Comparison of ENCODE assay signal across 15 cellular contexts in the genomic region with DNA sequence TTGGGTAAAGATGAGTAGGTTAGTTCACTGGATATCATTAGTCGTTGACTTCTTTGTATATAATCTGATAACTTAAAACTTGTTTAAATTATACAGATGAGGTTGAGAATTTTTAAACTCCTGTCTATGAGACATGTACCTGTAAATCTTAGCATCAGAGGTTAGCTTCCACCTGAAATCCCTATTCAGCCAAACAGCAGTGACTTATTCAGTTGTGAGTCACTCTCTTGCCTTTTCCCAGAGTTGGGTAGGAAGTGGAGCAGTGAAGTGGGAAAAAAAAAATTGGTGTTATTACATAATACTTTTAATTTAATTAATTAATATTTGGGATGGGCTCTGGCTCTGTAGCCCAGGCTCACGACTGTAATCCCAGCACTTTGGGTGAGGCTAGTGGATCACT. TPM values are rescaled to one million over a fixed set of nuclear protein-coding genes. Genes with fewer than 3 reads are reported as not detected.
A peak's percentile ranks its signal among the peaks of the same experiment; 100 is the strongest.
DNase-seq lines count a peak whose midpoint lies in the region; ATAC-seq and TF ChIP-seq lines count a peak whose summit lies in the region.
"Had no signal": no experiment of that assay in that cellular context is flagged by ENCODE, and none has a peak within 500 bp of the region (broad histone marks: within the 10 kb centered on the region; RNA-seq: fewer than 3 reads in every experiment).

No MANE protein-coding gene starts in this region.

- ATAC-seq in right cardiac atrium (no peak), HG03571 (IDR thresholded peaks at IDR 0.05; ENCODE audit: unreplicated experiment) (no peak)

- TF ChIP-seq POLR2A in uterus (IDR thresholded peaks at IDR 0.05) (no peak), spleen (IDR thresholded peaks at IDR 0.05) (no peak)

- H3K4me1 ChIP-seq in left ventricle myocardium inferior (peaks cover 21% of the 10 kb centered on the region), right cardiac atrium (ENCODE audit: control insufficient read depth, insufficient read depth, low read length) (no peaks in the 10 kb centered on the region), hepatocyte (ENCODE audit: insufficient read depth) (peaks cover 14% of the 10 kb centered on the region), uterus (no peaks in the 10 kb centered on the region), spleen (peaks cover 0 to 31% (median 19%) of the 10 kb centered on the region in 6 donors)

- H3K9me3 ChIP-seq in left ventricle myocardium inferior (replicated peaks), result peaks cover 11% of the 10 kb centered on the region
- H3K9me3 ChIP-seq in right cardiac atrium (ENCODE audit: control insufficient read depth, low read length), result no peaks in the 10 kb centered on the region
- H3K9me3 ChIP-seq in hepatocyte (ENCODE audit: low read depth), result no peaks in the 10 kb centered on the region
- H3K9me3 ChIP-seq in uterus, result no peaks in the 10 kb centered on the region
- H3K9me3 ChIP-seq in spleen, result peaks cover 0 to 46% (median 27%) of the 10 kb centered on the region in 8 donors

- peak overlapping the region; percentile 68 for H3K27ac ChIP-seq in left ventricle myocardium inferior (replicated peaks)
- H3K27ac ChIP-seq in right cardiac atrium (ENCODE audit: low read length), result no peak overlapping the region
- no peak overlapping the region for H3K27ac ChIP-seq in hepatocyte
- peak overlapping the region; percentile 64 to 78 for H3K27ac ChIP-seq in uterus
- H3K27ac ChIP-seq in spleen, result no peak overlapping the region
- H3K27ac ChIP-seq: KMS-11 had no signal

- DNase-seq in left ventricle myocardium inferior (no peak), right cardiac atrium (no peak), RKO (ENCODE audit: low spot score) (peak; percentile 47), hepatocyte (ENCODE audit: low spot score) (no peak), uterus (no peak), 8988T (no peak), spleen (no peak)
- DNase-seq: activated CD4-positive, CD25-positive, alpha-beta regulatory T cell; NCI-H1105; NCI-H69; retina; SHP77; stimulated activated naive CD4-positive, alpha-beta T cell had no signal

- H4K20me1 ChIP-seq in hepatocyte (ENCODE audit: insufficient read depth, poor library complexity, severe bottlenecking), result no peaks in the 10 kb centered on the region

- no peaks in the 10 kb centered on the region for H3K36me3 ChIP-seq in left ventricle myocardium inferior
- no peaks in the 10 kb centered on the region for H3K36me3 ChIP-seq in hepatocyte (replicated peaks; ENCODE audit: insufficient read depth, low read depth)
- H3K36me3 ChIP-seq in uterus, result no peaks in the 10 kb centered on the region
- H3K36me3 ChIP-seq in spleen, result peaks cover 0 to 33% (median 0%) of the 10 kb centered on the region in 6 donors

- H3K9me2 ChIP-seq in hepatocyte (replicated peaks; ENCODE audit: insufficient read depth), result no peaks in the 10 kb centered on the region

- 75% methylated on average over 2 of the region's 2 CpGs for WGBS in right cardiac atrium
- WGBS in hepatocyte (ENCODE audit: low lambda C conversion rate, missing lambda C conversion rate), result 93% methylated on average over 2 of the region's 2 CpGs
- WGBS in spleen, 5 donors, result 92 to 97% (median 94%) methylated on average over 2 of the region's 2 CpGs

- H3K4me2 ChIP-seq in hepatocyte, result peak overlapping the region; percentile 88
- H3K4me2 ChIP-seq: KMS-11 had no signal

- intact Hi-C loops in left ventricle myocardium inferior (cut with micrococcal nuclease) (no loop called here), right cardiac atrium (cut with DNase I) (no loop called here), uterus (cut with DNase I; ENCODE audit: low total_unique reads) (no loop called here), spleen (cut with DNase I; ENCODE audit: low total_unique reads) (loop anchor here (5.0 to 10.0 kb wide), 2 partner anchors 34 to 92 kb away; partner anchors contain the start of gene ZNF83)

- H2AFZ ChIP-seq in hepatocyte, result no peak overlapping the region

- H3K27me3 ChIP-seq in left ventricle myocardium inferior (ENCODE audit: low read depth) (no peaks in the 10 kb centered on the region), right cardiac atrium (ENCODE audit: control insufficient read depth, insufficient read depth) (no peaks in the 10 kb centered on the region), hepatocyte (no peaks in the 10 kb centered on the region), uterus (no peaks in the 10 kb centered on the region), spleen (replicated peaks in 1 of 7) (no peaks in the 10 kb centered on the region)

- peaks cover 57% of the 10 kb centered on the region for H3K79me2 ChIP-seq in hepatocyte

- TF ChIP-seq CTCF in left ventricle myocardium inferior (IDR thresholded peaks at IDR 0.05; ENCODE audit: borderline replicate concordance), result no peak
- TF ChIP-seq CTCF in hepatocyte (IDR thresholded peaks at IDR 0.05; ENCODE audit: poor library complexity), result no peak
- no peak for TF ChIP-seq CTCF in uterus (IDR thresholded peaks at IDR 0.05)
- TF ChIP-seq CTCF in spleen (IDR thresholded peaks at IDR 0.05 in 8 of 11, conservative IDR thresholded peaks at IDR 0.05 in 3 of 11), result no peak

- H3K4me3 ChIP-seq in left ventricle myocardium inferior (no peak overlapping the region), right cardiac atrium (ENCODE audit: low read length) (no peak overlapping the region), hepatocyte (no peak overlapping the region), uterus (no peak overlapping the region), spleen (no peak overlapping the region)

RNA-seq across cellular contexts. Expression of gene ZNF701, which starts 32.8 kb away (rescaled TPM):
- total RNA-seq in left ventricle myocardium inferior, result 18.4 TPM
- total RNA-seq in right cardiac atrium, result 10 to 100 TPM; 16.2 to 19.7 (median 19.1) TPM
- 11.5 TPM for polyA plus RNA-seq in right cardiac atrium
- total RNA-seq in hepatocyte, result 15.2 TPM in 2 replicates
- polyA plus RNA-seq in hepatocyte, result 5.3 and 9.3 TPM in 2 replicates
- 10 to 100 TPM in 2 of 4 donors, 1 to 10 TPM in 2; 2.9 to 32.8 (median 16.7) TPM for total RNA-seq in uterus
- 10 to 100 TPM; 16.3 to 28.2 (median 21.4) TPM for total RNA-seq in spleen
- polyA plus RNA-seq in spleen, result 10 to 100 TPM in 1 of 3 donors, 1 to 10 TPM in 2; 5.0 to 10.2 (median 5.7) TPM

RNA-seq across cellular contexts. Expression of gene ZNF83, which starts 35.2 kb away (rescaled TPM):
- 21.1 TPM for total RNA-seq in left ventricle myocardium inferior
- 10 to 100 TPM; 19.2 to 27.4 (median 22.5) TPM for total RNA-seq in right cardiac atrium
- polyA plus RNA-seq in right cardiac atrium, result 24.9 TPM
- total RNA-seq in hepatocyte, result 48.6 and 55.8 TPM in 2 replicates
- 32.6 and 42.9 TPM in 2 replicates for polyA plus RNA-seq in hepatocyte
- total RNA-seq in uterus, result 100 to 1,000 TPM in 2 of 4 donors, 10 to 100 TPM in 2; 40.6 to 481 (median 100) TPM
- total RNA-seq in spleen, result 10 to 100 TPM; 31.8 to 87.7 (median 65.9) TPM
- polyA plus RNA-seq in spleen, result 10 to 100 TPM; 38.4 to 58.8 (median 49.3) TPM

Comparison
In these comparisons a context has a peak if more than half of its experiments do, and no peak if none do; other contexts are left out.
1. H3K27ac ChIP-seq: peak in left ventricle myocardium inferior (single experiment) and uterus (2 of 2); none in right cardiac atrium (single experiment), hepatocyte (single experiment) and spleen (0 of 8).